Comparison of ENCODE assay signal across 23 cellular contexts in genomic region chr5:43967165-43967564, GRCh38.
"Had no signal": no experiment of that assay in that cellular context is flagged by ENCODE, and none has a peak within 500 bp of the region (broad histone marks: within the 10 kb centered on the region; RNA-seq: fewer than 3 reads in every experiment).

No MANE protein-coding gene starts in this region.

- H2AFZ ChIP-seq: neural progenitor cell had no signal

- H3K36me3 ChIP-seq: neural progenitor cell, prostate gland, right atrium auricular region, sigmoid colon, stomach, thyroid gland had no signal

- ATAC-seq: effector memory CD8-positive, alpha-beta T cell; left colon; left ventricle myocardium superior; naive thymus-derived CD4-positive, alpha-beta T cell; stimulated activated effector memory CD8-positive, alpha-beta T cell treated with anti-CD3 and anti-CD28 coated beads, Interleukin-12 subunit alpha, Interleukin-12 subunit beta, amount 100 ng/mL, for 72 hours had no signal

- H3K27me3 ChIP-seq: neural progenitor cell, right atrium auricular region, sigmoid colon, stomach, thyroid gland had no signal

- DNase-seq: caudate nucleus; cerebellar nuclear complex; cortex of kidney; effector memory CD8-positive, alpha-beta T cell; hypothalamus; immature natural killer cell; islet precursor cell; kidney glomerular epithelial cell; left colon; left ventricle myocardium superior; naive thymus-derived CD4-positive, alpha-beta T cell; sigmoid colon; stimulated activated CD4-positive, alpha-beta T cell treated with anti-CD3 and anti-CD28 coated beads, Interleukin-2, amount 100 ng/mL, for 24 hours; stimulated activated CD4-positive, alpha-beta T cell treated with anti-CD3 and anti-CD28 coated beads, Interleukin-4, amount 100 ng/mL, for 24 hours; stimulated activated naive CD4-positive, alpha-beta T cell treated with Interleukin-2 at 50 U/mL for 16 hours; stomach; thyroid gland; trophoblast cell had no signal

- H3K9ac ChIP-seq: neural progenitor cell had no signal

- H3K9me3 ChIP-seq: prostate gland, right atrium auricular region, sigmoid colon, stomach, thyroid gland had no signal

- H3K27ac ChIP-seq: neural progenitor cell, prostate gland, right atrium auricular region, stomach, thyroid gland had no signal

- H3K4me1 ChIP-seq: prostate gland, right atrium auricular region, sigmoid colon, stomach, thyroid gland had no signal

- H3K4me2 ChIP-seq: neural progenitor cell had no signal

- H3K4me3 ChIP-seq: lung, neural progenitor cell, prostate gland, right atrium auricular region, sigmoid colon, stomach, thyroid gland had no signal
